ENCODE assay signal across 14 cellular contexts in the genomic region with DNA sequence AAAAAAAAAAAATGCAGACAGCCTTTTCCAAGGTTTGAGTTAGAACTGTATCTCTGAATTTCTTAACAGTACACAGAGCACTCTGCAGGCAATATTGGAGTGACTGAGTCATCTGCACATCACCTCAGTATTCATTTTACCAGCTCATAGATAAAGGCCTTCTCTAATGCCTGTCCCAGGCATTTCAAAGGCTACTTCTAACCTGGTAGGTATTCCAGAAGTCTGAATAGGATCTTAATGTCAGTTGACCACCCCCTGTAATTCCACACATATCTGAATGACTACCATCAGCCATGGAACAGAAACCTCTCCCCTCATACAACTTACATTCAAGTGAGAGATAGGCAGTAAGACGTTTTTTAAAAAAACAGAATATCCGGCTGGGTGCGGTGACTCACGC. TPM values are rescaled to one million over a fixed set of nuclear protein-coding genes. Genes with fewer than 3 reads are reported as not detected.
DNase-seq lines count a peak whose midpoint lies in the region; ATAC-seq and TF ChIP-seq lines count a peak whose summit lies in the region.
"Had no signal": no experiment of that assay in that cellular context is flagged by ENCODE, and none has a peak within 500 bp of the region (broad histone marks: within the 10 kb centered on the region; RNA-seq: fewer than 3 reads in every experiment).

No MANE protein-coding gene starts in this region.

- DNase-seq in ELR (ENCODE audit: low read depth), result peak; percentile 85
- no peak for DNase-seq in RWPE2 (ENCODE audit: low spot score)
- peak; percentile 71 for DNase-seq in fibroblast of mammary gland (ENCODE audit: low read depth)
- DNase-seq in ovary, result no peak
- no peak for DNase-seq in Right ventricle myocardium inferior (ENCODE audit: missing footprints)
- DNase-seq: activated CD4-positive, alpha-beta T cell treated with anti-CD3 and anti-CD28 coated beads, Interleukin-2, amount 50 U/mL, for 1 hour; CD8-positive, alpha-beta T cell; NCI-H187 treated with DMSO at 0.1 percent for 48 hours; NCI-H510A treated with DMSO at 0.1 percent for 48 hours; OCI-M1; stimulated activated CD4-positive, alpha-beta T cell treated with anti-CD3 and anti-CD28 coated beads, Interleukin-12 subunit alpha, Interleukin-12 subunit beta, amount 100 ng/mL, for 4 hours had no signal

- TF ChIP-seq POLR2A in ovary (IDR thresholded peaks at IDR 0.05), result no peak

- peak overlapping the region; percentile 92 for H3K27ac ChIP-seq in RWPE2 (ENCODE audit: poor library complexity, severe bottlenecking)
- H3K27ac ChIP-seq in ovary, result no peak overlapping the region

- H3K4me2 ChIP-seq in skeletal muscle satellite cell (ENCODE audit: low read length), result no peak overlapping the region

- no peak for TF ChIP-seq CTCF in RWPE2 (IDR thresholded peaks at IDR 0.05; ENCODE audit: poor library complexity, severe bottlenecking)
- TF ChIP-seq CTCF in fibroblast of mammary gland (conservative IDR thresholded peaks at IDR 0.05; ENCODE audit: control insufficient read depth, insufficient read depth, low read depth, low read length), result no peak
- TF ChIP-seq CTCF in ovary (IDR thresholded peaks at IDR 0.05), result no peak

- TF ChIP-seq EP300 in ovary (IDR thresholded peaks at IDR 0.05), result no peak

- H3K36me3 ChIP-seq in RWPE2 (ENCODE audit: low read depth) (peaks cover 49% of the 10 kb centered on the region), skeletal muscle satellite cell (ENCODE audit: insufficient read depth, low read length) (peaks cover 9% of the 10 kb centered on the region), ovary (no peaks in the 10 kb centered on the region)

- ATAC-seq in RWPE2 (ENCODE audit: low read depth), result peak; percentile 61
- no peak for ATAC-seq in Right ventricle myocardium inferior
- ATAC-seq in GM21390 (IDR thresholded peaks at IDR 0.05; ENCODE audit: unreplicated experiment), result no peak
- no peak for ATAC-seq in HG03432 (IDR thresholded peaks at IDR 0.05; ENCODE audit: unreplicated experiment)
- ATAC-seq: CD8-positive, alpha-beta T cell had no signal

- no peaks in the 10 kb centered on the region for H3K27me3 ChIP-seq in RWPE2 (ENCODE audit: insufficient read depth, poor library complexity, severe bottlenecking)
- H3K27me3 ChIP-seq in skeletal muscle satellite cell (ENCODE audit: control insufficient read depth, insufficient read depth, low read length), result no peaks in the 10 kb centered on the region
- H3K27me3 ChIP-seq in ovary, result no peaks in the 10 kb centered on the region

- peaks cover 22% of the 10 kb centered on the region for H3K4me1 ChIP-seq in RWPE2 (ENCODE audit: insufficient read depth, poor library complexity, severe bottlenecking)
- peaks cover 23% of the 10 kb centered on the region for H3K4me1 ChIP-seq in skeletal muscle satellite cell (ENCODE audit: control insufficient read depth, insufficient read depth, low read length)
- H3K4me1 ChIP-seq in ovary (ENCODE audit: insufficient read depth), result peaks cover 6% of the 10 kb centered on the region

- no peaks in the 10 kb centered on the region for H3K9me3 ChIP-seq in RWPE2 (ENCODE audit: severe bottlenecking)
- no peaks in the 10 kb centered on the region for H3K9me3 ChIP-seq in skeletal muscle satellite cell (replicated peaks; ENCODE audit: low read length)
- no peaks in the 10 kb centered on the region for H3K9me3 ChIP-seq in ovary

- 65 to 79% (median 74%) methylated on average over 4 of the region's 4 CpGs for WGBS in ovary, 3 donors

- peak overlapping the region; percentile 61 for H3K9ac ChIP-seq in skeletal muscle satellite cell (ENCODE audit: low read depth, low read length)

- intact Hi-C loops in ovary (cut with DNase I) (no loop called here), Right ventricle myocardium inferior (cut with DNase I) (no loop called here)

- H3K4me3 ChIP-seq in RWPE2 (ENCODE audit: severe bottlenecking), result no peak overlapping the region
- no peak overlapping the region for H3K4me3 ChIP-seq in fibroblast of mammary gland (ENCODE audit: control insufficient read depth, low read depth, low read length)
- H3K4me3 ChIP-seq in skeletal muscle satellite cell (ENCODE audit: low read length), result no peak overlapping the region
- no peak overlapping the region for H3K4me3 ChIP-seq in ovary

RNA-seq across cellular contexts. Expression of gene METTL21A, which starts 9.0 kb away (rescaled TPM):
- 4.6 and 7.6 TPM in 2 replicates for total RNA-seq in skeletal muscle satellite cell (2012; rRNA removed)
- total RNA-seq in ovary (10 to 100 TPM in 5 of 7 donors, 1 to 10 TPM in 2; 8.3 to 32.9 (median 11.2) TPM), Right ventricle myocardium inferior (14.7 TPM)
- 10 to 100 TPM; 12.2 to 16.7 TPM for polyA plus RNA-seq in ovary

Comparison
In these comparisons a context has a peak if more than half of its experiments do, and no peak if none do; other contexts are left out.
1. DNase-seq: peak in ELR (single experiment) and fibroblast of mammary gland (single experiment); none in RWPE2 (single experiment), ovary (0 of 5) and Right ventricle myocardium inferior (single experiment).